ENCODE assay signal across 14 cellular contexts in the genomic region with DNA sequence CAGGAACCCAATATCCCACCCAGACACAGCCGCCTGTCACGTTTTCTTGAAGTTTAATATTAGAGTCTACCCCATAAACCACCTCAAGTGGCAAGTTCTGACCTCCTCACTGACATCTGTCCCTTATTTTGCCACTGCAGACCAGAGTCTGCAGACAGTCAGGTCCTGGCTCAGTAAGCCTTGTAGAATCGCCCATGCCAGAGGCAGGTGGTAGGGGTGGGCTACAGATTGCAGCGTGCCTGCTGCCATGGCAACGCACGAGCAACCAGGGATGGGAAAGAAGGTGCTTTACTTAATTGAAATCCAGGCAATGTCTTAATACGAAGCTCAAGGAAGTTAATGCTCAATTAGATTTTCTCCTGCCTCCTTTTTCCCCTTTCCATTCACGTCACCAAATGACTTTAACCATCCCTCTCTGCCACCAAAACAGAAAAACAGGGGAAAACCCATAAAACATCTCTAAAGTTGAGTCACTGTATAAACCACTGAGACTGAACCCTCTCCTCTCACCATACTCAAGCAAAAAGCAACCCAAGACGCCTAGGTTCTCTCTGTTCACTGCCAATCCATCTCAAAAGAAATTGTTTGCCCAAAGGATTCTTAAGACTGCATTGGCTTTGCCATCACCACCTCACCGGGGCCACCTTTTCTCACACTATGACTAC.
DNase-seq lines count a peak whose midpoint lies in the region; ATAC-seq and TF ChIP-seq lines count a peak whose summit lies in the region.
"Had no signal": no experiment of that assay in that cellular context is flagged by ENCODE, and none has a peak within 500 bp of the region (broad histone marks: within the 10 kb centered on the region; RNA-seq: fewer than 3 reads in every experiment).

No MANE protein-coding gene starts in this region.

- peaks cover 0 to 4% (median 0%) of the 10 kb centered on the region in 4 donors for H3K9me3 ChIP-seq in stomach

- intact Hi-C loops in stomach (cut with DNase I; ENCODE audit: low total_unique reads): no loop called here

- no peak for TF ChIP-seq EP300 in stomach (IDR thresholded peaks at IDR 0.05)

- H3K27ac ChIP-seq in RWPE1 (no peak overlapping the region), stomach (no peak overlapping the region)

- TF ChIP-seq POLR2A in stomach (IDR thresholded peaks at IDR 0.05): no peak

- H3K4me1 ChIP-seq in stomach: no peaks in the 10 kb centered on the region

- CTCF ChIA-PET in RWPE1 (lab: Yijun Ruan, JAX): interaction anchor here (0.5 kb wide), 1 partner anchor 122 kb away, joined by 3 read pairs; no protein-coding TSS in a partner anchor

- ATAC-seq in HG03342 (IDR thresholded peaks at IDR 0.05; ENCODE audit: unreplicated experiment): peak; percentile 70

- 84 to 91% (median 88%) methylated on average over 10 of the region's 10 CpGs for WGBS in stomach, 5 donors

- peak; percentile 4 for DNase-seq in activated CD4-positive, alpha-beta T cell treated with anti-CD3 and anti-CD28 coated beads for 48 hours
- no peak for DNase-seq in activated CD4-positive, alpha-beta T cell treated with anti-CD3 and anti-CD28 coated beads for 1 hour
- DNase-seq in GM20000 (ENCODE audit: low spot score) (peak; percentile 25), RWPE1 (ENCODE audit: low spot score) (no peak), GOT3 (lab: John Stamatoyannopoulos, UW) (no peak), stomach (no peak)
- peak; percentile 24 for DNase-seq in stimulated activated CD8-positive, alpha-beta memory T cell treated with anti-CD3 and anti-CD28 coated beads, Interleukin-4, amount 100 ng/mL, for 48 hours
- DNase-seq: ACHN, aorta, dermis blood vessel endothelial cell, NCI-H345, occipital lobe, T1000 had no signal

- no peak overlapping the region for H3K4me3 ChIP-seq in stomach

- H3K36me3 ChIP-seq in stomach: peaks cover 0 to 8% (median 3%) of the 10 kb centered on the region in 4 donors

- H3K27me3 ChIP-seq in stomach: no peaks in the 10 kb centered on the region

- TF ChIP-seq CTCF in GM20000 (IDR thresholded peaks at IDR 0.05; ENCODE audit: extremely low read depth, missing control alignments) (no peak), RWPE1 (conservative IDR thresholded peaks at IDR 0.05; ENCODE audit: low read depth) (no peak), stomach (IDR thresholded peaks at IDR 0.05) (no peak)

- POLR2A ChIA-PET in RWPE1 (lab: Yijun Ruan, JAX; ENCODE audit: low non-redundant PET): no interaction called here

Comparison
In these comparisons a context has a peak if more than half of its experiments do, and no peak if none do; other contexts are left out.
1. DNase-seq: peak in activated CD4-positive, alpha-beta T cell treated with anti-CD3 and anti-CD28 coated beads for 48 hours (single experiment), GM20000 (single experiment) and stimulated activated CD8-positive, alpha-beta memory T cell treated with anti-CD3 and anti-CD28 coated beads, Interleukin-4, amount 100 ng/mL, for 48 hours (single experiment); none in activated CD4-positive, alpha-beta T cell treated with anti-CD3 and anti-CD28 coated beads for 1 hour (single experiment), RWPE1 (single experiment), GOT3 (single experiment) and stomach (single experiment).